In the genomic region with DNA sequence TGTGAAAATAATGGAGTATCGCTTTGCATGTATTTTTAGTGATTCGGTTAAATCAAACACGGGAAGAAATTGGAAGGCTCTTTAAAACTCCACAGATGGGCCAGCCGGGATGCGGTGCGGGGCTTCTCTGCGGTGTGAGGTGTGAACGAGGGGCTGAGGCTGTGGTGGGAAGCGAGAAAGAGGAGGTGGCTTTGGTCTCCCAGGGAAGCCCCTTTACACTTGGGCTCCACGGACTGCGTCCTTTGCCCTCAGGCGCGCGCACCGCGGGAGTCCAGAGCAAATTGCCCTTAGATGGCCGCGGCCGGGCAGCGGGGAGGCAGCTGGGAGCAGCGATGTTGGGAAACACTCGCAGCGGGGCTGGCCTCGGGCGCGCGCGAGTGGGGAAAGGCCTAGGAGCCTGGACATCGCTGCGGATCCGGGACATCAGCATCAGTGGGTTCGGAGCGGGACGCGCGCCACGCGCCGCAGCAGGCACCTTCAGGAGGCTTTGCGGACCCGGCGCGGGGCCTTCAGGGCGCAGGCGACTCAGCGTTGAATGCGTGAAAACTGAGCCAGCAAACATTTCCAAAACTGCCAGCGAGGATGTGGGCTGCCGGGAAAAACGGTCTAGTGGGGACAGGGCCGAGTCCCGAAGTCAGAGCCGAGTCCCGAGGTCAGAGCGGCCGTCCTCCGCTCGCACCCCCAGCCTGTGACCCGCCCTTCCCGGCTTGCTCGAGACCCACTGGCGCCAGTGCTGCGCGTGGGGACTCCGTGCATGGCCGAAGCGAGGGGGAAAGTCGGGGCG, we compare ENCODE assay signal across 11 cellular contexts. TPM values are rescaled to one million over a fixed set of nuclear protein-coding genes. Genes with fewer than 3 reads are reported as not detected.
DNase-seq lines count a peak whose midpoint lies in the region; ATAC-seq and TF ChIP-seq lines count a peak whose summit lies in the region.
"Had no signal": no experiment of that assay in that cellular context is flagged by ENCODE, and none has a peak within 500 bp of the region (broad histone marks: within the 10 kb centered on the region; RNA-seq: fewer than 3 reads in every experiment).

No MANE protein-coding gene starts in this region.

- peak overlapping the region; percentile 41 for H3K27ac Mint-ChIP-seq in activated T-cell treated with anti-CD3 and anti-CD28 coated beads, Interleukin-2, amount 50 U/mL, for 24 hours

- H3K36me3 Mint-ChIP-seq in activated T-cell treated with anti-CD3 and anti-CD28 coated beads, Interleukin-2, amount 50 U/mL, for 24 hours (ENCODE audit: low read depth) = no peaks in the 10 kb centered on the region

- no peak overlapping the region for H3K4me3 Mint-ChIP-seq in activated T-cell treated with anti-CD3 and anti-CD28 coated beads, Interleukin-2, amount 50 U/mL, for 24 hours

- DNase-seq in activated T-cell treated with anti-CD3 and anti-CD28 coated beads, Interleukin-2, amount 50 U/mL, for 24 hours = no peak
- DNase-seq in activated T-cell treated with anti-CD3 and anti-CD28 coated beads, Interleukin-2, amount 50 U/mL, for 48 hours = no peak
- DNase-seq in coronary artery (ENCODE audit: low spot score) (no peak), left kidney (ENCODE audit: low read depth, low spot score) (peak; percentile 42), posterior vena cava (ENCODE audit: low spot score) (no peak), GM20000 (ENCODE audit: low spot score) (no peak)
- DNase-seq: occipital lobe, SW 1271 had no signal

- intact Hi-C loops in posterior vena cava (cut with DNase I) = no loop called here

- peaks cover 0 to 61% (median 56%) of the 10 kb centered on the region in 5 donors for H3K4me1 ChIP-seq in subcutaneous abdominal adipose tissue (ENCODE audit: control insufficient read depth in 5 of 5, insufficient read depth in 5 of 5, low read length in 5 of 5)

- H3K4me3 ChIP-seq in coronary artery (peak overlapping the region; percentile 41), subcutaneous abdominal adipose tissue (ENCODE audit: low read depth in 1 of 5, low read length in 5 of 5) (peak overlapping the region in 3 of 5 donors; percentile 18 to 27 (median 21))

- H3K4me1 Mint-ChIP-seq in activated T-cell treated with anti-CD3 and anti-CD28 coated beads, Interleukin-2, amount 50 U/mL, for 24 hours (ENCODE audit: low read depth) = peaks cover 5% of the 10 kb centered on the region

- H3K27me3 ChIP-seq in subcutaneous abdominal adipose tissue (ENCODE audit: control insufficient read depth in 5 of 5, insufficient read depth in 4 of 5, low read length in 5 of 5) = peaks cover 0 to 47% (median 33%) of the 10 kb centered on the region in 5 donors

- peaks cover 93% of the 10 kb centered on the region for H3K27me3 Mint-ChIP-seq in activated T-cell treated with anti-CD3 and anti-CD28 coated beads, Interleukin-2, amount 50 U/mL, for 24 hours

- H3K9me3 ChIP-seq in subcutaneous abdominal adipose tissue (ENCODE audit: control insufficient read depth in 5 of 5, low read length in 5 of 5) = no peaks in the 10 kb centered on the region

- TF ChIP-seq CTCF in coronary artery (IDR thresholded peaks at IDR 0.05) (no peak), GM20000 (IDR thresholded peaks at IDR 0.05; ENCODE audit: extremely low read depth, missing control alignments) (no peak)

- peaks cover 0 to 3% (median 0%) of the 10 kb centered on the region in 5 donors for H3K36me3 ChIP-seq in subcutaneous abdominal adipose tissue (ENCODE audit: control insufficient read depth in 5 of 5, insufficient read depth in 5 of 5, low read length in 5 of 5)

- ATAC-seq in HG02610 (IDR thresholded peaks at IDR 0.05; ENCODE audit: unreplicated experiment) = no peak

- H3K9ac ChIP-seq in subcutaneous abdominal adipose tissue (ENCODE audit: low read length in 5 of 5) = no peak overlapping the region

- no peaks in the 10 kb centered on the region for H3K9me3 Mint-ChIP-seq in activated T-cell treated with anti-CD3 and anti-CD28 coated beads, Interleukin-2, amount 50 U/mL, for 24 hours

- H3K27ac ChIP-seq in coronary artery (no peak overlapping the region), subcutaneous abdominal adipose tissue (ENCODE audit: low read depth, low read length) (no peak overlapping the region)
- H3K27ac ChIP-seq: HL-60 had no signal

RNA-seq across cellular contexts. Expression of a gene that starts 6.5 kb away (rescaled TPM):
- total RNA-seq in posterior vena cava = under 1 TPM in 1 of 2 donors, not detected in 1; 0.14 TPM
- total RNA-seq: occipital lobe had no signal
